In genomic region chr19:45817010-45817724, GRCh38 we compare ENCODE assay signal across 9 cellular contexts. TPM values are rescaled to one million over a fixed set of nuclear protein-coding genes. Genes with fewer than 3 reads are reported as not detected.
DNase-seq lines count a peak whose midpoint lies in the region; ATAC-seq and TF ChIP-seq lines count a peak whose summit lies in the region.
"Had no signal": no experiment of that assay in that cellular context is flagged by ENCODE, and none has a peak within 500 bp of the region (broad histone marks: within the 10 kb centered on the region; RNA-seq: fewer than 3 reads in every experiment).

No MANE protein-coding gene starts in this region.

- H3K4me1 ChIP-seq in Peyer's patch: peaks cover 0 to 17% (median 0%) of the 10 kb centered on the region in 4 donors

- no peaks in the 10 kb centered on the region for H3K27me3 ChIP-seq in Peyer's patch

- peaks cover 0 to 28% (median 0%) of the 10 kb centered on the region in 3 donors for H3K36me3 ChIP-seq in Peyer's patch

- DNase-seq in DMS53 (lab: John Stamatoyannopoulos, UW) (peak; percentile 97), KG1 (lab: John Stamatoyannopoulos, UW) (peak; percentile 95), Peyer's patch (peak; percentile 93 to 97 (median 96)), fibroblast of mammary gland (ENCODE audit: low read depth) (peak; percentile 93)
- DNase-seq in activated T-cell treated with anti-CD3 and anti-CD28 coated beads, Interleukin-2, amount 50 U/mL, for 48 hours: peak; percentile 98
- DNase-seq in stimulated activated naive CD8-positive, alpha-beta T cell treated with anti-CD3 and anti-CD28 coated beads, Interleukin-15, amount 100 ng/mL, for 72 hours: peak; percentile 95

- TF ChIP-seq POLR2A in Peyer's patch (IDR thresholded peaks at IDR 0.05): no peak

- peak; percentile 83 for ATAC-seq in GM21723 (IDR thresholded peaks at IDR 0.05; ENCODE audit: unreplicated experiment)
- ATAC-seq in stimulated activated naive CD8-positive, alpha-beta T cell treated with anti-CD3 and anti-CD28 coated beads, Interleukin-15, amount 100 ng/mL, for 72 hours: peak; percentile 95

- H3K36me3 Mint-ChIP-seq in nephron (ENCODE audit: low read depth): peaks cover 12% of the 10 kb centered on the region

- no peaks in the 10 kb centered on the region for H3K9me3 Mint-ChIP-seq in nephron
- no peaks in the 10 kb centered on the region for H3K9me3 Mint-ChIP-seq in stimulated activated naive CD8-positive, alpha-beta T cell treated with anti-CD3 and anti-CD28 coated beads, Interleukin-15, amount 100 ng/mL, for 72 hours

- peak; percentile 94 to 99 (median 98) for TF ChIP-seq CTCF in Peyer's patch (IDR thresholded peaks at IDR 0.05)
- peak; percentile 90 for TF ChIP-seq CTCF in fibroblast of mammary gland (conservative IDR thresholded peaks at IDR 0.05; ENCODE audit: control insufficient read depth, insufficient read depth, low read depth, low read length)
- TF ChIP-seq CTCF in nephron (IDR thresholded peaks at IDR 0.05; ENCODE audit: unreplicated experiment in 3 of 3): peak; percentile 97 to 99 (median 99)

- H3K4me3 ChIP-seq in Peyer's patch: no peak overlapping the region
- no peak overlapping the region for H3K4me3 ChIP-seq in fibroblast of mammary gland (ENCODE audit: control insufficient read depth, low read depth, low read length)

- peaks cover 3% of the 10 kb centered on the region for H3K27me3 Mint-ChIP-seq in nephron (ENCODE audit: low read depth)
- H3K27me3 Mint-ChIP-seq in stimulated activated naive CD8-positive, alpha-beta T cell treated with anti-CD3 and anti-CD28 coated beads, Interleukin-15, amount 100 ng/mL, for 72 hours: peaks cover 34% of the 10 kb centered on the region

- H3K4me1 Mint-ChIP-seq in nephron: peaks cover 5% of the 10 kb centered on the region
- peaks cover 21% of the 10 kb centered on the region for H3K4me1 Mint-ChIP-seq in stimulated activated naive CD8-positive, alpha-beta T cell treated with anti-CD3 and anti-CD28 coated beads, Interleukin-15, amount 100 ng/mL, for 72 hours

- peak overlapping the region; percentile 44 to 87 (median 66) for H3K27ac Mint-ChIP-seq in nephron
- H3K27ac Mint-ChIP-seq in stimulated activated naive CD8-positive, alpha-beta T cell treated with anti-CD3 and anti-CD28 coated beads, Interleukin-15, amount 100 ng/mL, for 72 hours: peak overlapping the region in 1 of 2 donors; percentile 54

- H3K27ac ChIP-seq in Peyer's patch: no peak overlapping the region

- H3K4me3 Mint-ChIP-seq in nephron: peak overlapping the region; percentile 62 to 77 (median 75)
- no peak overlapping the region for H3K4me3 Mint-ChIP-seq in stimulated activated naive CD8-positive, alpha-beta T cell treated with anti-CD3 and anti-CD28 coated beads, Interleukin-15, amount 100 ng/mL, for 72 hours

- no peaks in the 10 kb centered on the region for H3K9me3 ChIP-seq in Peyer's patch

RNA-seq across cellular contexts. Expression of gene RSPH6A, which starts 2.1 kb away (rescaled TPM):
- 1 to 10 TPM in 1 of 4 donors, under 1 TPM in 1, not detected in 2; 0.54 to 3.3 TPM for total RNA-seq in Peyer's patch
- total RNA-seq: skeletal muscle tissue had no signal

RNA-seq across cellular contexts. Expression of gene DMWD, which starts 24.5 kb away (rescaled TPM):
- 10 to 100 TPM; 20.8 to 63.8 (median 35.4) TPM for total RNA-seq in Peyer's patch

RNA-seq across cellular contexts. Expression of gene DMPK, which starts 34.9 kb away (rescaled TPM):
- 10 to 100 TPM; 10.5 to 63.5 (median 43.5) TPM for total RNA-seq in Peyer's patch

RNA-seq across cellular contexts. Expression of gene SYMPK, which starts 45.8 kb away (rescaled TPM):
- 100 to 1,000 TPM in 1 of 4 donors, 10 to 100 TPM in 3; 44.0 to 158 (median 90.3) TPM for total RNA-seq in Peyer's patch

RNA-seq across cellular contexts. Expression of gene FOXA3, which starts 47.0 kb away (rescaled TPM):
- total RNA-seq in Peyer's patch: 10 to 100 TPM in 3 of 4 donors, 1 to 10 TPM in 1; 9.1 to 17.0 (median 10.6) TPM
- total RNA-seq: skeletal muscle tissue had no signal

Comparison
In these comparisons a context has a peak if more than half of its experiments do, and no peak if none do; other contexts are left out.
1. H3K4me3 Mint-ChIP-seq: peak in nephron (3 of 3); none in stimulated activated naive CD8-positive, alpha-beta T cell treated with anti-CD3 and anti-CD28 coated beads, Interleukin-15, amount 100 ng/mL, for 72 hours (0 of 2).
2. Peak in every context shown above with its lines, with median percentiles within 50 percentile points of each other: DNase-seq and CTCF ChIP-seq.